10 cellular contexts compared by ENCODE assay signal in genomic region chr19:676007-676342, GRCh38. TPM values are rescaled to one million over a fixed set of nuclear protein-coding genes. Genes with fewer than 3 reads are reported as not detected.
DNase-seq lines count a peak whose midpoint lies in the region; ATAC-seq and TF ChIP-seq lines count a peak whose summit lies in the region.
"Had no signal": no experiment of that assay in that cellular context is flagged by ENCODE, and none has a peak within 500 bp of the region (broad histone marks: within the 10 kb centered on the region; RNA-seq: fewer than 3 reads in every experiment).

No MANE protein-coding gene starts in this region.

- no peak for TF ChIP-seq EP300 in upper lobe of left lung (IDR thresholded peaks at IDR 0.05)

- no peaks in the 10 kb centered on the region for H3K9me3 ChIP-seq in NT2/D1 (ENCODE audit: insufficient read depth, low read length)
- no peaks in the 10 kb centered on the region for H3K9me3 ChIP-seq in muscle layer of colon (ENCODE audit: low read length)
- no peaks in the 10 kb centered on the region for H3K9me3 ChIP-seq in upper lobe of left lung

- peak overlapping the region; percentile 21 for H3K4me3 ChIP-seq in NT2/D1 (ENCODE audit: insufficient read length, low read depth)
- H3K4me3 ChIP-seq in cardiac fibroblast (replicated peaks in 1 of 2; ENCODE audit: low read depth in 2 of 2, low read length in 2 of 2), result peak overlapping the region; percentile 32 to 79
- no peak overlapping the region for H3K4me3 ChIP-seq in muscle layer of colon (ENCODE audit: low read depth in 1 of 2, low read length in 2 of 2)
- H3K4me3 ChIP-seq in upper lobe of left lung, result peak overlapping the region in 3 of 4 donors; percentile 51 to 77 (median 58)

- H3K27me3 ChIP-seq in NT2/D1 (ENCODE audit: insufficient read depth, insufficient read length), result peaks cover 12% of the 10 kb centered on the region
- H3K27me3 ChIP-seq in muscle layer of colon (ENCODE audit: control insufficient read depth in 1 of 2, insufficient read depth in 2 of 2, low read length in 2 of 2), result peaks cover 0 to 6% of the 10 kb centered on the region in 2 donors
- H3K27me3 ChIP-seq in upper lobe of left lung, result peaks cover 0 to 4% (median 0%) of the 10 kb centered on the region in 4 donors

- H3K4me1 ChIP-seq in NT2/D1 (ENCODE audit: insufficient read depth, insufficient read length) (peaks cover 24% of the 10 kb centered on the region), muscle layer of colon (ENCODE audit: insufficient read depth, low read length) (peaks cover 21% of the 10 kb centered on the region), upper lobe of left lung (peaks cover 28 to 64% (median 41%) of the 10 kb centered on the region in 4 donors)

- H3K27ac ChIP-seq in muscle layer of colon (ENCODE audit: low read depth, low read length), result peak overlapping the region; percentile 49
- peak overlapping the region; percentile 65 to 95 (median 86) for H3K27ac ChIP-seq in upper lobe of left lung

- TF ChIP-seq POLR2A in upper lobe of left lung (IDR thresholded peaks at IDR 0.05), result no peak

- H3K9ac ChIP-seq in NT2/D1 (ENCODE audit: insufficient read length, low read depth) (peak overlapping the region; percentile 56), muscle layer of colon (ENCODE audit: low read length) (no peak overlapping the region)

- ATAC-seq in upper lobe of left lung (ENCODE audit: low FRiP score in 2 of 2) (no peak), GM21619 (IDR thresholded peaks at IDR 0.05; ENCODE audit: unreplicated experiment) (no peak), GM19324 (IDR thresholded peaks at IDR 0.05; ENCODE audit: low FRiP score, unreplicated experiment) (no peak)
- ATAC-seq: activated CD8-positive, alpha-beta T cell treated with anti-CD3 and anti-CD28 coated beads for 36 hours; natural killer cell had no signal

- peaks cover 8% of the 10 kb centered on the region for H3K36me3 ChIP-seq in NT2/D1 (ENCODE audit: insufficient read depth, insufficient read length, low read length)
- H3K36me3 ChIP-seq in muscle layer of colon (ENCODE audit: insufficient read depth, low read length), result no peaks in the 10 kb centered on the region
- peaks cover 0 to 6% (median 0%) of the 10 kb centered on the region in 4 donors for H3K36me3 ChIP-seq in upper lobe of left lung

- DNase-seq in NT2/D1 (ENCODE audit: low read depth, low spot score), result no peak
- DNase-seq in cardiac fibroblast (ENCODE audit: low read depth in 2 of 2), result no peak
- DNase-seq in upper lobe of left lung, result no peak
- DNase-seq in cerebellar nuclear complex (lab: John Stamatoyannopoulos, UW), result no peak
- DNase-seq: head of caudate nucleus, natural killer cell had no signal

- WGBS in upper lobe of left lung, 2 donors, result 22 to 32% methylated on average over 5 to 8 of the region's 32 CpGs

- TF ChIP-seq CTCF in cardiac fibroblast (IDR thresholded peaks at IDR 0.05; ENCODE audit: low read depth, low read length) (no peak), upper lobe of left lung (IDR thresholded peaks at IDR 0.05) (no peak)

RNA-seq across cellular contexts. Expression of gene FSTL3, which starts 0.2 kb away (rescaled TPM):
- total RNA-seq in upper lobe of left lung, result 100 to 1,000 TPM; 109 to 335 (median 197) TPM

RNA-seq across cellular contexts. Expression of gene RNF126, which starts 13.0 kb away (rescaled TPM):
- total RNA-seq in upper lobe of left lung, result 100 to 1,000 TPM in 1 of 6 donors, 10 to 100 TPM in 5; 36.7 to 106 (median 66.3) TPM

RNA-seq across cellular contexts. Expression of gene PRSS57, which starts 19.3 kb away (rescaled TPM):
- total RNA-seq in upper lobe of left lung, result under 1 TPM in 2 of 6 donors, not detected in 4; 0.37 to 0.46 TPM
- total RNA-seq: activated CD8-positive, alpha-beta T cell treated with anti-CD3 and anti-CD28 coated beads for 36 hours had no signal

RNA-seq across cellular contexts. Expression of gene PALM, which starts 32.8 kb away (rescaled TPM):
- total RNA-seq in upper lobe of left lung, result 10 to 100 TPM; 12.5 to 65.6 (median 37.4) TPM

RNA-seq across cellular contexts. Expression of gene FGF22, which starts 36.3 kb away (rescaled TPM):
- 1 to 10 TPM in 3 of 6 donors, under 1 TPM in 2, not detected in 1; 0.40 to 6.3 (median 1.2) TPM for total RNA-seq in upper lobe of left lung

Comparison
In these comparisons a context has a peak if more than half of its experiments do, and no peak if none do; other contexts are left out.
1. H3K4me3 ChIP-seq: peak in NT2/D1 (single experiment), cardiac fibroblast (2 of 2) and upper lobe of left lung (3 of 4); none in muscle layer of colon (0 of 2).